8 cellular contexts compared by ENCODE assay signal in genomic region chr22:22593964-22594656, GRCh38. TPM values are rescaled to one million over a fixed set of nuclear protein-coding genes. Genes with fewer than 3 reads are reported as not detected.
A peak's percentile ranks its signal among the peaks of the same experiment; 100 is the strongest.
DNase-seq lines count a peak whose midpoint lies in the region; ATAC-seq, FAIRE-seq and TF ChIP-seq lines count a peak whose summit lies in the region.

No MANE protein-coding gene starts in this region.

- TF ChIP-seq RAD21 in Ishikawa (IDR thresholded peaks at IDR 0.05; ENCODE audit: low read depth) (peak; percentile 60), GM12878 (IDR thresholded peaks at IDR 0.05; ENCODE audit: insufficient read depth, low read depth, low read length) (peak; percentile 76)

- no peaks in the 10 kb centered on the region for H3K9me3 Mint-ChIP-seq in T-cell

- peak; percentile 94 for FAIRE-seq in GM12878 (lab: Jason Lieb, UNC)

- H4K20me1 ChIP-seq in GM12878 (ENCODE audit: control insufficient read depth, insufficient read depth), result no peaks in the 10 kb centered on the region

- POLR2A ChIA-PET in T-cell (lab: Charles Lee), result no interaction called here
- POLR2A ChIA-PET in GM12878 (lab: Charles Lee), result no interaction called here

- in situ Hi-C loops in GM12878 (cut with MboI), result loop anchor here (5.0 kb wide), 1 partner anchor 93 kb away; no protein-coding TSS in a partner anchor

- peak; percentile 59 to 75 (median 65) for TF ChIP-seq CTCF in GM12878 (IDR thresholded peaks at IDR 0.05 in 2 of 3, conservative IDR thresholded peaks at IDR 0.05 in 1 of 3; ENCODE audit: control insufficient read depth in 2 of 3, extremely low read depth in 1 of 3, insufficient read depth in 1 of 3, low read depth in 3 of 3, low read length in 3 of 3)
- peak in 1 of 4 experiments; percentile 43 for TF ChIP-seq CTCF in sigmoid colon (IDR thresholded peaks at IDR 0.05)

- H3K27ac Mint-ChIP-seq in T-cell, result no peak overlapping the region

- H3K9ac ChIP-seq in GM12878 (ENCODE audit: control insufficient read depth, insufficient read depth, low read length), result no peak overlapping the region

- no peak overlapping the region for H3K4me3 ChIP-seq in GM12878
- no peak overlapping the region for H3K4me3 ChIP-seq in sigmoid colon

- H3K4me3 Mint-ChIP-seq in T-cell, result no peak overlapping the region

- RAD21 ChIA-PET in GM12878 (lab: Charles Lee; ENCODE audit: unreplicated experiment), result no interaction called here

- SMC1A ChIA-PET in GM12878 (lab: Charles Lee; ENCODE audit: uncharacterized antibody, unreplicated experiment), result no interaction called here

- no peaks in the 10 kb centered on the region for H3K9me3 ChIP-seq in GM12878 (replicated peaks; ENCODE audit: control insufficient read depth, insufficient read depth, low read length)
- H3K9me3 ChIP-seq in sigmoid colon, result no peaks in the 10 kb centered on the region

- H3K4me1 Mint-ChIP-seq in T-cell, result peaks cover 0 to 4% (median 1%) of the 10 kb centered on the region in 3 donors

- CTCF ChIA-PET in T-cell (lab: Charles Lee) (interaction anchor here (0.6 kb wide), 2 partner anchors 15 to 20 kb away, joined by 3 read pairs; no protein-coding TSS in a partner anchor), GM12878 (lab: Yijun Ruan, JAX) (interaction anchor here (0.6 to 2.0 kb wide), 6 partner anchors 11 to 152 kb away, joined by 3 to 5 read pairs (median 4); no protein-coding TSS in a partner anchor)

- no peak for TF ChIP-seq POLR2A in GM12878 (IDR thresholded peaks at IDR 0.05; ENCODE audit: low read depth, low read length)
- no peak for TF ChIP-seq POLR2A in sigmoid colon (IDR thresholded peaks at IDR 0.05)

- H3K27me3 ChIP-seq in GM12878 (replicated peaks in 1 of 2; ENCODE audit: control insufficient read depth in 2 of 2, insufficient read depth in 2 of 2, low read length in 1 of 2) (no peaks in the 10 kb centered on the region), sigmoid colon (no peaks in the 10 kb centered on the region)

- no peaks in the 10 kb centered on the region for H3K36me3 Mint-ChIP-seq in T-cell

- BruUV-seq in GM12878 (replicated peaks; lab: Mats Ljungman, UMichigan), result no TSS peak

- DNase-seq in EH (ENCODE audit: low read depth) (peak; percentile 55), T-cell (peak in 33 of 34 experiments; percentile 6 to 59 (median 42)), GM12878 (ENCODE audit: low read depth, low spot score) (no peak), kidney tubule cell (ENCODE audit: low spot score) (peak; percentile 69), middle frontal gyrus (ENCODE audit: extremely low spot score, low spot score) (no peak), sigmoid colon (no peak)
- peak; percentile 41 to 43 for DNase-seq in stimulated activated CD8-positive, alpha-beta memory T cell treated with anti-CD3 and anti-CD28 coated beads, Interleukin-15, amount 100 ng/mL, for 48 hours (ENCODE audit: low read depth in 2 of 2)

- H2AFZ ChIP-seq in GM12878 (ENCODE audit: control insufficient read depth, low read depth, low read length), result no peak overlapping the region

- no peak for TF ChIP-seq EP300 in Ishikawa (IDR thresholded peaks at IDR 0.05; ENCODE audit: borderline replicate concordance)
- TF ChIP-seq EP300 in GM12878 (IDR thresholded peaks at IDR 0.05; ENCODE audit: borderline replicate concordance in 1 of 2, control insufficient read depth in 1 of 2, low read depth in 2 of 2, low read length in 2 of 2), result no peak
- no peak for TF ChIP-seq EP300 in sigmoid colon (IDR thresholded peaks at IDR 0.05)

- WGBS in GM12878 (ENCODE audit: insufficient coverage, insufficient replicate concordance, low lambda C conversion rate, missing lambda C conversion rate), result 24% methylated on average over 10 of the region's 10 CpGs
- 51 to 57% methylated on average over 10 of the region's 10 CpGs for WGBS in sigmoid colon, 2 donors

- H3K4me2 ChIP-seq in GM12878 (ENCODE audit: control insufficient read depth, insufficient read depth), result no peak overlapping the region

- peak; percentile 58 to 66 (median 64) for ATAC-seq in T-cell (replicated peaks in 1 of 4)
- ATAC-seq in GM12878, result peak; percentile 91

- H3K27ac ChIP-seq in GM12878 (ENCODE audit: control insufficient read depth, insufficient read depth) (no peak overlapping the region), sigmoid colon (no peak overlapping the region)

- H3K27me3 Mint-ChIP-seq in T-cell, result peaks cover 7 to 10% of the 10 kb centered on the region in 2 donors

- H3K36me3 ChIP-seq in GM12878 (ENCODE audit: control insufficient read depth in 2 of 2, insufficient read depth in 2 of 2, low read length in 1 of 2) (no peaks in the 10 kb centered on the region), sigmoid colon (no peaks in the 10 kb centered on the region)

- intact Hi-C loops in GM12878 (cut with micrococcal nuclease; ENCODE audit: unreplicated experiment), result loop anchor here (2.0 to 5.0 kb wide), 2 partner anchors 93 to 153 kb away; no protein-coding TSS in a partner anchor
- intact Hi-C loops in sigmoid colon (cut with DNase I), result no loop called here

- no peaks in the 10 kb centered on the region for H3K79me2 ChIP-seq in GM12878 (ENCODE audit: control insufficient read depth, insufficient read depth, low read length)

- H3K4me1 ChIP-seq in GM12878 (ENCODE audit: control insufficient read depth, insufficient read depth, low read length) (no peaks in the 10 kb centered on the region), sigmoid colon (no peaks in the 10 kb centered on the region)

TF ChIP-seq in Ishikawa, 13 proteins besides CTCF, POLR2A, EP300 and RAD21:
- no peak for TF ChIP-seq TAF1 (IDR thresholded peaks at IDR 0.05; ENCODE audit: low read depth)
- 0 out of 2 replicates have a peak, but pooled peaks have one; percentile 29 for TF ChIP-seq YY1 (IDR thresholded peaks at IDR 0.05; ENCODE audit: low read depth)

TF ChIP-seq in GM12878, 131 proteins besides CTCF, POLR2A, EP300 and RAD21 (continues in another document):
- peak; percentile 71 for TF ChIP-seq SMC3 (IDR thresholded peaks at IDR 0.05; ENCODE audit: borderline replicate concordance, low read length)
- peak; percentile 80 for TF ChIP-seq YY1 (IDR thresholded peaks at IDR 0.05; ENCODE audit: low read depth, low read length)
- TF ChIP-seq ZZZ3 (IDR thresholded peaks at IDR 0.05; ENCODE audit: control insufficient read depth, insufficient read length, low read depth), result no peak
- TF ChIP-seq IRF4 (IDR thresholded peaks at IDR 0.05; ENCODE audit: low read depth, low read length), result 0 out of 2 replicates have a peak, but pooled peaks have one; percentile 19
- TF ChIP-seq POLR2AphosphoS2 (IDR thresholded peaks at IDR 0.05; ENCODE audit: low read depth, low read length), result no peak
- no peak for TF ChIP-seq KLF5 (IDR thresholded peaks at IDR 0.05; ENCODE audit: partially characterized antibody)

RNA-seq across cellular contexts. Expression of gene PRAME, which starts 35.0 kb away (rescaled TPM):
- total RNA-seq in T-cell (1 to 10 TPM in 3 of 5 donors, not detected in 2; 1.7 to 2.7 (median 2.0) TPM), GM12878 (2014; rRNA removed) (0.79 and 0.82 TPM in 2 replicates), GM12878 (2014; rRNA removed; fragmentation: Illumina TruSeq; extraction: Trizol) (0.49 and 0.55 TPM in 2 replicates), GM12878 (2021) (1.4 and 1.8 TPM in 2 replicates), sigmoid colon (under 1 TPM in 1 of 4 donors, not detected in 3; 0.16 TPM)
- total RNA-seq in GM12878 (2013; cell fraction: nucleolus; rRNA removed), result 3.2 and 4.1 TPM in 2 replicates
- polyA plus RNA-seq in GM12878 (2011; ENCODE audit: low read depth), result 0.41 TPM
- polyA plus RNA-seq in GM12878 (2011; rRNA removed) (1.8 and 2.5 TPM in 2 replicates), GM12878 (2014; fragmentation: Illumina TruSeq; extraction: Trizol) (0.63 and 0.68 TPM in 2 replicates), GM12878 (2014; fragmentation: Nextera tagmentation; extraction: Ambion mirVana) (under 1 TPM; 0.40 to 0.68 TPM), GM12878 (2014; rRNA removed) (0.46 and 1.00 TPM in 2 replicates), GM12878 (2016; fragmentation: Nextera tagmentation; extraction: Ambion mirVana) (under 1 TPM; 0.56 to 0.62 TPM), sigmoid colon (under 1 TPM in 1 of 3 donors, not detected in 2; 0.06 TPM)
- polyA plus RNA-seq in GM12878 (2011; cell fraction: cytosol; rRNA removed), result 2.0 and 2.6 TPM in 2 replicates
- 1.5 and 2.8 TPM in 2 replicates for polyA plus RNA-seq in GM12878 (2011; cell fraction: nucleus; rRNA removed)
- 0.41 and 0.66 TPM in 2 replicates for polyA plus RNA-seq in GM12878 (2012)
- polyA minus RNA-seq in GM12878 (2011; rRNA and poly(A)+ RNA removed), result 1.8 and 2.1 TPM in 2 replicates
- 2.1 TPM in 2 replicates for polyA minus RNA-seq in GM12878 (2011; cell fraction: cytosol; rRNA and poly(A)+ RNA removed)
- 0.36 and 0.48 TPM in 2 replicates for polyA minus RNA-seq in GM12878 (2011; cell fraction: nucleus; rRNA and poly(A)+ RNA removed)

RNA-seq across cellular contexts. Expression of gene GGTLC2, which starts 50.3 kb away (rescaled TPM):
- total RNA-seq in T-cell (not detected), GM12878 (2014; rRNA removed) (not detected in 2 replicates), GM12878 (2014; rRNA removed; fragmentation: Illumina TruSeq; extraction: Trizol) (not detected in 2 replicates), GM12878 (2021) (not detected in 2 replicates), sigmoid colon (not detected)
- total RNA-seq in GM12878 (2013; cell fraction: nucleolus; rRNA removed), result not detected in 2 replicates
- polyA plus RNA-seq in GM12878 (2011; ENCODE audit: low read depth), result not detected
- polyA plus RNA-seq in GM12878 (2011; rRNA removed) (not detected in 2 replicates), GM12878 (2014; fragmentation: Illumina TruSeq; extraction: Trizol) (not detected in 2 replicates), GM12878 (2014; fragmentation: Nextera tagmentation; extraction: Ambion mirVana) (not detected), GM12878 (2014; rRNA removed) (not detected in 2 replicates), GM12878 (2016; fragmentation: Nextera tagmentation; extraction: Ambion mirVana) (not detected), sigmoid colon (not detected)
- polyA plus RNA-seq in GM12878 (2011; cell fraction: cytosol; rRNA removed), result not detected in 2 replicates
- not detected in 2 replicates for polyA plus RNA-seq in GM12878 (2011; cell fraction: nucleus; rRNA removed)
- polyA plus RNA-seq in GM12878 (2012), result not detected in 2 replicates
- polyA minus RNA-seq in GM12878 (2011; rRNA and poly(A)+ RNA removed), result not detected in 2 replicates
- not detected in 2 replicates for polyA minus RNA-seq in GM12878 (2011; cell fraction: cytosol; rRNA and poly(A)+ RNA removed)
- not detected in 2 replicates for polyA minus RNA-seq in GM12878 (2011; cell fraction: nucleus; rRNA and poly(A)+ RNA removed)

Comparison
In these comparisons a context has a peak if more than half of its experiments do, and no peak if none do; other contexts are left out.
1. DNase-seq: peak in EH (single experiment), T-cell (33 of 34), kidney tubule cell (single experiment) and stimulated activated CD8-positive, alpha-beta memory T cell treated with anti-CD3 and anti-CD28 coated beads, Interleukin-15, amount 100 ng/mL, for 48 hours (2 of 2); none in GM12878 (single experiment), middle frontal gyrus (single experiment) and sigmoid colon (single experiment).